In genomic region chr9:137204731-137205125, GRCh38 we compare ENCODE assay signal across 8 cellular contexts. TPM values are rescaled to one million over a fixed set of nuclear protein-coding genes. Genes with fewer than 3 reads are reported as not detected.
DNase-seq lines count a peak whose midpoint lies in the region; ATAC-seq, FAIRE-seq and TF ChIP-seq lines count a peak whose summit lies in the region.

No MANE protein-coding gene starts in this region.

- WGBS in K562 (ENCODE audit: insufficient coverage, low coverage, missing lambda C conversion rate) = 3% methylated on average over 21 of the region's 21 CpGs

- H3K9me3 ChIP-seq in K562 (replicated peaks; ENCODE audit: control insufficient read depth, insufficient read depth, low read depth, low read length) = no peaks in the 10 kb centered on the region

- in situ Hi-C loops in K562 (cut with MboI) = no loop called here

- ATAC-seq in K562 (no peak), memory B cell (ENCODE audit: low read depth) (no peak)

- no peaks in the 10 kb centered on the region for H3K27me3 Mint-ChIP-seq in activated naive CD4-positive, alpha-beta T cell treated with anti-CD3 and anti-CD28 coated beads for 36 hours (ENCODE audit: low read depth)
- H3K27me3 Mint-ChIP-seq in memory B cell (no peaks in the 10 kb centered on the region), type B pancreatic cell (no peaks in the 10 kb centered on the region)

- POLR2A ChIA-PET in K562 (lab: Yijun Ruan, JAX) = interaction anchor here (0.7 to 5.7 kb wide), 6 partner anchors 8 to 118 kb away, joined by 3 to 56 read pairs (median 4); partner anchors contain the start of genes ANAPC2, MAN1B1 and SSNA1

- H3K79me2 ChIP-seq in K562 (ENCODE audit: control insufficient read depth, insufficient read depth, low read length) = peaks cover 61% of the 10 kb centered on the region

- peaks cover 28 to 64% of the 10 kb centered on the region in 2 experiments for H3K4me1 ChIP-seq in K562 (replicated peaks in 1 of 2; ENCODE audit: control insufficient read depth in 2 of 2, insufficient read depth in 2 of 2, low read length in 2 of 2)

- intact Hi-C loops in activated naive CD4-positive, alpha-beta T cell treated with anti-CD3 and anti-CD28 coated beads for 36 hours (cut with micrococcal nuclease) = loop anchor here (1.0 to 5.0 kb wide), 5 partner anchors 16 to 397 kb away; partner anchors contain the start of genes ANAPC2, RABL6, SSNA1 and TUBB4B
- intact Hi-C loops in K562 (cut with micrococcal nuclease) = no loop called here

- H3K9ac ChIP-seq in K562 (ENCODE audit: insufficient read depth in 1 of 2, low read depth in 2 of 2, low read length in 2 of 2) = peak overlapping the region; percentile 92 to 98

- H3K9me1 ChIP-seq in K562 (ENCODE audit: control insufficient read depth, insufficient read depth, low read length) = peaks cover 3% of the 10 kb centered on the region

- no peak for TF ChIP-seq EP300 in K562 (IDR thresholded peaks at IDR 0.05; ENCODE audit: low read length)

- H3K4me1 Mint-ChIP-seq in activated naive CD4-positive, alpha-beta T cell treated with anti-CD3 and anti-CD28 coated beads for 36 hours (ENCODE audit: low read depth) = peaks cover 54% of the 10 kb centered on the region
- H3K4me1 Mint-ChIP-seq in memory B cell = peaks cover 36% of the 10 kb centered on the region
- peaks cover 27% of the 10 kb centered on the region for H3K4me1 Mint-ChIP-seq in type B pancreatic cell (ENCODE audit: unreplicated experiment)

- TF ChIP-seq CTCF in K562 (IDR thresholded peaks at IDR 0.05 in 2 of 3, conservative IDR thresholded peaks at IDR 0.05 in 1 of 3; ENCODE audit: insufficient read depth in 2 of 3, low read depth in 1 of 3, low read length in 3 of 3) (no peak), type B pancreatic cell (conservative IDR thresholded peaks at IDR 0.05) (no peak)

- no peak for TF ChIP-seq POLR2A in K562 (conservative IDR thresholded peaks at IDR 0.05)
- no peak for TF ChIP-seq POLR2A in GM12891 (IDR thresholded peaks at IDR 0.05; ENCODE audit: low read depth, low read length)

- H3K27ac ChIP-seq in K562 (ENCODE audit: extremely low read depth, low read depth, low read length) = peak overlapping the region; percentile 88

- peaks cover 37% of the 10 kb centered on the region; the same call in 2 of the 3 replicates for H3K36me3 ChIP-seq in K562 (ENCODE audit: control insufficient read depth, insufficient read depth, low read length)

- CTCF ChIA-PET in activated naive CD4-positive, alpha-beta T cell treated with anti-CD3 and anti-CD28 coated beads for 36 hours (lab: Charles Lee) = interaction anchor here (1.0 to 1.1 kb wide), 2 partner anchors 82 to 176 kb away, joined by 3 read pairs; no protein-coding TSS in a partner anchor
- CTCF ChIA-PET in K562 (lab: Yijun Ruan, JAX; ENCODE audit: low intra/inter-chr PET ratio) = no interaction called here

- peak overlapping the region; percentile 92 for H3K4me3 Mint-ChIP-seq in activated naive CD4-positive, alpha-beta T cell treated with anti-CD3 and anti-CD28 coated beads for 36 hours
- H3K4me3 Mint-ChIP-seq in memory B cell = peak overlapping the region; percentile 93
- peak overlapping the region; percentile 94 for H3K4me3 Mint-ChIP-seq in type B pancreatic cell

- H3K4me2 ChIP-seq in K562 (ENCODE audit: insufficient read depth, low read length) = peak overlapping the region; percentile 95

- no TSS peak for BruUV-seq in K562 (replicated peaks; lab: Mats Ljungman, UMichigan)

- H3K4me3 ChIP-seq in K562 = peak overlapping the region; percentile 99

- no peaks in the 10 kb centered on the region for H3K27me3 ChIP-seq in K562 (ENCODE audit: control insufficient read depth in 2 of 2, insufficient read depth in 2 of 2, low read length in 2 of 2)

- H3K36me3 Mint-ChIP-seq in activated naive CD4-positive, alpha-beta T cell treated with anti-CD3 and anti-CD28 coated beads for 36 hours (ENCODE audit: low read depth) = peaks cover 23% of the 10 kb centered on the region
- H3K36me3 Mint-ChIP-seq in memory B cell (peaks cover 13% of the 10 kb centered on the region), type B pancreatic cell (peaks cover 6% of the 10 kb centered on the region)

- peak overlapping the region; percentile 84 for H3K27ac Mint-ChIP-seq in activated naive CD4-positive, alpha-beta T cell treated with anti-CD3 and anti-CD28 coated beads for 36 hours
- H3K27ac Mint-ChIP-seq in memory B cell = peak overlapping the region; percentile 94
- H3K27ac Mint-ChIP-seq in type B pancreatic cell = peak overlapping the region; percentile 91

- FAIRE-seq in K562 (lab: Jason Lieb, UNC) (no peak), GM12891 (lab: Jason Lieb, UNC) (no peak)

- no peaks in the 10 kb centered on the region; the same call in 1 of the 2 replicates for H4K20me1 ChIP-seq in K562 (replicated peaks; ENCODE audit: control insufficient read depth, insufficient read depth, low read length)

- no peak for TF ChIP-seq RAD21 in K562 (CRISPR knock-in tag; conservative IDR thresholded peaks at IDR 0.05 in 1 of 2, IDR thresholded peaks at IDR 0.05 in 1 of 2)

- no peak for DNase-seq in activated naive CD4-positive, alpha-beta T cell treated with anti-CD3 and anti-CD28 coated beads for 36 hours
- DNase-seq in activated naive CD4-positive, alpha-beta T cell treated with Interleukin-2 at 50 U/mL for 16 hours = no peak
- DNase-seq in K562 (ENCODE audit: extremely low read depth in 1 of 4, low spot score in 3 of 4) (no peak), memory B cell (ENCODE audit: low spot score in 2 of 2) (no peak), type B pancreatic cell (ENCODE audit: extremely low spot score, unreplicated experiment) (no peak), HK-2 (ENCODE audit: unreplicated experiment) (no peak), NCI-H446 (lab: John Stamatoyannopoulos, UW) (no peak), GM12891 (ENCODE audit: insufficient read length, low spot score) (no peak)

- peak overlapping the region; percentile 77; the same call in 1 of the 2 replicates for H2AFZ ChIP-seq in K562 (ENCODE audit: low read depth, low read length)

- H3K9me3 Mint-ChIP-seq in activated naive CD4-positive, alpha-beta T cell treated with anti-CD3 and anti-CD28 coated beads for 36 hours = no peaks in the 10 kb centered on the region
- H3K9me3 Mint-ChIP-seq in memory B cell (no peaks in the 10 kb centered on the region), type B pancreatic cell (no peaks in the 10 kb centered on the region)

RNA-seq across cellular contexts. Expression of gene TMEM203, which starts 0.7 kb away (rescaled TPM):
- total RNA-seq in activated naive CD4-positive, alpha-beta T cell treated with anti-CD3 and anti-CD28 coated beads for 36 hours = 10 to 100 TPM; 21.8 to 23.2 TPM
- 27.1 and 46.3 TPM in 2 replicates for total RNA-seq in K562 (2011; cell fraction: chromatin; rRNA removed; ENCODE audit: low replicate concordance)
- 44.2 and 58.9 TPM in 2 replicates for total RNA-seq in K562 (2011; cell fraction: nucleolus; rRNA removed)
- 51.0 and 55.5 TPM in 2 replicates for total RNA-seq in K562 (2011; cell fraction: nucleoplasm; rRNA removed)
- total RNA-seq in K562 (2014; rRNA removed) (37.6 and 56.5 TPM in 2 replicates), K562 (2014; rRNA removed; fragmentation: Illumina TruSeq; extraction: Trizol) (34.2 and 35.7 TPM in 2 replicates), K562 (2015; rRNA removed; fragmentation: Illumina TruSeq; extraction: Trizol) (37.4 and 38.2 TPM in 2 replicates), K562 (2021) (59.5 and 64.2 TPM in 2 replicates), type B pancreatic cell (ENCODE audit: low replicate concordance) (42.3 and 46.3 TPM in 2 replicates)
- polyA plus RNA-seq in K562 (2011; rRNA removed) (40.5 and 45.9 TPM in 2 replicates), K562 (2014; fragmentation: Illumina TruSeq; extraction: Trizol) (38.7 and 46.8 TPM in 2 replicates), K562 (2014; fragmentation: Nextera tagmentation; extraction: Ambion mirVana) (10 to 100 TPM in 1 of 2 experiments, 1 to 10 TPM in 1; 8.8 to 13.6 TPM), K562 (2014; rRNA removed) (38.2 and 47.5 TPM in 2 replicates)
- 47.5 and 60.9 TPM in 2 replicates for polyA plus RNA-seq in K562 (2011; cell fraction: cytosol; rRNA removed)
- 30.9 and 31.8 TPM in 2 replicates for polyA plus RNA-seq in K562 (2011; cell fraction: nucleus; rRNA removed)
- 38.7 and 41.5 TPM in 2 replicates for polyA plus RNA-seq in K562 (2012)
- polyA minus RNA-seq in K562 (2011; rRNA and poly(A)+ RNA removed) = 25.8 and 27.5 TPM in 2 replicates
- polyA minus RNA-seq in K562 (2011; cell fraction: cytosol; rRNA and poly(A)+ RNA removed) = 20.5 and 26.1 TPM in 2 replicates
- 11.0 and 18.3 TPM in 2 replicates for polyA minus RNA-seq in K562 (2011; cell fraction: nucleus; rRNA and poly(A)+ RNA removed)
- 24.6 TPM for polyA plus RNA-seq in GM12891 (2012; ENCODE audit: low read depth, missing spikeins)

RNA-seq across cellular contexts. Expression of gene NDOR1, which starts 0.8 kb away (rescaled TPM):
- 10 to 100 TPM; 25.3 to 26.1 TPM for total RNA-seq in activated naive CD4-positive, alpha-beta T cell treated with anti-CD3 and anti-CD28 coated beads for 36 hours
- total RNA-seq in K562 (2011; cell fraction: chromatin; rRNA removed; ENCODE audit: low replicate concordance) = 31.8 and 95.9 TPM in 2 replicates
- total RNA-seq in K562 (2011; cell fraction: nucleolus; rRNA removed) = 71.7 and 83.3 TPM in 2 replicates
- total RNA-seq in K562 (2011; cell fraction: nucleoplasm; rRNA removed) = 36.2 and 42.8 TPM in 2 replicates
- total RNA-seq in K562 (2014; rRNA removed) (15.7 and 30.2 TPM in 2 replicates), K562 (2014; rRNA removed; fragmentation: Illumina TruSeq; extraction: Trizol) (1.9 and 2.7 TPM in 2 replicates), K562 (2015; rRNA removed; fragmentation: Illumina TruSeq; extraction: Trizol) (11.0 and 11.3 TPM in 2 replicates), K562 (2021) (32.6 and 36.9 TPM in 2 replicates), type B pancreatic cell (ENCODE audit: low replicate concordance) (18.9 and 28.0 TPM in 2 replicates)
- polyA plus RNA-seq in K562 (2011; rRNA removed) (5.6 and 11.5 TPM in 2 replicates), K562 (2014; fragmentation: Illumina TruSeq; extraction: Trizol) (6.9 and 17.5 TPM in 2 replicates), K562 (2014; fragmentation: Nextera tagmentation; extraction: Ambion mirVana) (under 1 TPM; 0.06 TPM), K562 (2014; rRNA removed) (30.4 and 35.0 TPM in 2 replicates)
- 11.3 and 23.7 TPM in 2 replicates for polyA plus RNA-seq in K562 (2011; cell fraction: cytosol; rRNA removed)
- polyA plus RNA-seq in K562 (2011; cell fraction: nucleus; rRNA removed) = 96.9 and 166 TPM in 2 replicates
- 19.8 and 29.6 TPM in 2 replicates for polyA plus RNA-seq in K562 (2012)
- 1.0 and 2.7 TPM in 2 replicates for polyA minus RNA-seq in K562 (2011; rRNA and poly(A)+ RNA removed)
- polyA minus RNA-seq in K562 (2011; cell fraction: cytosol; rRNA and poly(A)+ RNA removed) = 9.8 and 12.8 TPM in 2 replicates
- 16.9 and 17.4 TPM in 2 replicates for polyA minus RNA-seq in K562 (2011; cell fraction: nucleus; rRNA and poly(A)+ RNA removed)
- polyA plus RNA-seq in GM12891 (2012; ENCODE audit: low read depth, missing spikeins) = 10.7 TPM

RNA-seq across cellular contexts. Expression of gene TPRN, which starts 4.2 kb away (rescaled TPM):
- 1 to 10 TPM; 2.1 to 2.6 TPM for total RNA-seq in activated naive CD4-positive, alpha-beta T cell treated with anti-CD3 and anti-CD28 coated beads for 36 hours
- total RNA-seq in K562 (2011; cell fraction: chromatin; rRNA removed; ENCODE audit: low replicate concordance) = 9.5 and 37.4 TPM in 2 replicates
- 29.0 and 30.9 TPM in 2 replicates for total RNA-seq in K562 (2011; cell fraction: nucleolus; rRNA removed)
- total RNA-seq in K562 (2011; cell fraction: nucleoplasm; rRNA removed) = 12.3 and 12.6 TPM in 2 replicates
- total RNA-seq in K562 (2014; rRNA removed) (20.0 and 23.5 TPM in 2 replicates), K562 (2014; rRNA removed; fragmentation: Illumina TruSeq; extraction: Trizol) (1.7 and 2.5 TPM in 2 replicates), K562 (2015; rRNA removed; fragmentation: Illumina TruSeq; extraction: Trizol) (24.2 and 28.2 TPM in 2 replicates), K562 (2021) (30.3 and 31.9 TPM in 2 replicates), type B pancreatic cell (ENCODE audit: low replicate concordance) (24.1 and 28.4 TPM in 2 replicates)
- polyA plus RNA-seq in K562 (2011; rRNA removed) (3.2 and 4.2 TPM in 2 replicates), K562 (2014; fragmentation: Illumina TruSeq; extraction: Trizol) (4.4 and 12.5 TPM in 2 replicates), K562 (2014; fragmentation: Nextera tagmentation; extraction: Ambion mirVana) (under 1 TPM; 0.31 to 0.34 TPM), K562 (2014; rRNA removed) (11.8 and 14.4 TPM in 2 replicates)
- polyA plus RNA-seq in K562 (2011; cell fraction: cytosol; rRNA removed) = 5.2 and 13.0 TPM in 2 replicates
- polyA plus RNA-seq in K562 (2011; cell fraction: nucleus; rRNA removed) = 25.2 and 33.9 TPM in 2 replicates
- 16.5 and 21.3 TPM in 2 replicates for polyA plus RNA-seq in K562 (2012)
- polyA minus RNA-seq in K562 (2011; rRNA and poly(A)+ RNA removed) = 2.3 and 2.9 TPM in 2 replicates
- 11.2 and 13.6 TPM in 2 replicates for polyA minus RNA-seq in K562 (2011; cell fraction: cytosol; rRNA and poly(A)+ RNA removed)
- 10.9 and 14.7 TPM in 2 replicates for polyA minus RNA-seq in K562 (2011; cell fraction: nucleus; rRNA and poly(A)+ RNA removed)
- polyA plus RNA-seq in GM12891 (2012; ENCODE audit: low read depth, missing spikeins) = 5.1 TPM

RNA-seq across cellular contexts. Expression of gene SSNA1, which starts 16.3 kb away (rescaled TPM):
- total RNA-seq in activated naive CD4-positive, alpha-beta T cell treated with anti-CD3 and anti-CD28 coated beads for 36 hours = 10 to 100 TPM; 48.2 to 49.9 TPM
- total RNA-seq in K562 (2011; cell fraction: chromatin; rRNA removed; ENCODE audit: low replicate concordance) = 2.1 and 9.0 TPM in 2 replicates
- total RNA-seq in K562 (2011; cell fraction: nucleolus; rRNA removed) = 24.7 and 27.9 TPM in 2 replicates
- 12.1 and 13.6 TPM in 2 replicates for total RNA-seq in K562 (2011; cell fraction: nucleoplasm; rRNA removed)
- 130 and 153 TPM in 2 replicates for total RNA-seq in K562 (2014; rRNA removed)
- total RNA-seq in K562 (2014; rRNA removed; fragmentation: Illumina TruSeq; extraction: Trizol) = 8.7 and 16.8 TPM in 2 replicates
- 74.7 and 76.7 TPM in 2 replicates for total RNA-seq in K562 (2015; rRNA removed; fragmentation: Illumina TruSeq; extraction: Trizol)
- 96.4 and 106 TPM in 2 replicates for total RNA-seq in K562 (2021)
- polyA plus RNA-seq in K562 (2011; rRNA removed) = 40.5 and 43.4 TPM in 2 replicates
- 64.1 and 151 TPM in 2 replicates for polyA plus RNA-seq in K562 (2011; cell fraction: cytosol; rRNA removed)
- polyA plus RNA-seq in K562 (2011; cell fraction: nucleus; rRNA removed) = 31.5 and 49.3 TPM in 2 replicates
- 94.8 and 97.7 TPM in 2 replicates for polyA plus RNA-seq in K562 (2012)
- polyA plus RNA-seq in K562 (2014; fragmentation: Illumina TruSeq; extraction: Trizol) = 57.1 and 101 TPM in 2 replicates
- 10 to 100 TPM in 1 of 2 experiments, 1 to 10 TPM in 1; 1.9 to 11.8 TPM for polyA plus RNA-seq in K562 (2014; fragmentation: Nextera tagmentation; extraction: Ambion mirVana)
- polyA plus RNA-seq in K562 (2014; rRNA removed) = 114 and 137 TPM in 2 replicates
- polyA minus RNA-seq in K562 (2011; rRNA and poly(A)+ RNA removed) = 5.8 and 11.0 TPM in 2 replicates
- 18.9 and 27.1 TPM in 2 replicates for polyA minus RNA-seq in K562 (2011; cell fraction: cytosol; rRNA and poly(A)+ RNA removed)
- 7.0 and 10.3 TPM in 2 replicates for polyA minus RNA-seq in K562 (2011; cell fraction: nucleus; rRNA and poly(A)+ RNA removed)
- total RNA-seq in type B pancreatic cell (ENCODE audit: low replicate concordance) = 64.9 and 74.8 TPM in 2 replicates
- 53.2 TPM for polyA plus RNA-seq in GM12891 (2012; ENCODE audit: low read depth, missing spikeins)

RNA-seq across cellular contexts. Expression of gene ANAPC2, which starts 16.4 kb away (rescaled TPM):
- 10 to 100 TPM; 34.8 to 36.6 TPM for total RNA-seq in activated naive CD4-positive, alpha-beta T cell treated with anti-CD3 and anti-CD28 coated beads for 36 hours
- 116 and 279 TPM in 2 replicates for total RNA-seq in K562 (2011; cell fraction: chromatin; rRNA removed; ENCODE audit: low replicate concordance)
- 160 and 161 TPM in 2 replicates for total RNA-seq in K562 (2011; cell fraction: nucleolus; rRNA removed)
- total RNA-seq in K562 (2011; cell fraction: nucleoplasm; rRNA removed) = 110 and 125 TPM in 2 replicates
- total RNA-seq in K562 (2014; rRNA removed) (19.8 and 23.4 TPM in 2 replicates), K562 (2014; rRNA removed; fragmentation: Illumina TruSeq; extraction: Trizol) (5.8 and 8.0 TPM in 2 replicates), K562 (2015; rRNA removed; fragmentation: Illumina TruSeq; extraction: Trizol) (16.4 and 17.5 TPM in 2 replicates), K562 (2021) (50.7 and 56.5 TPM in 2 replicates), type B pancreatic cell (ENCODE audit: low replicate concordance) (63.5 and 65.0 TPM in 2 replicates)
- polyA plus RNA-seq in K562 (2011; rRNA removed) (17.7 and 22.1 TPM in 2 replicates), K562 (2014; fragmentation: Illumina TruSeq; extraction: Trizol) (10.1 and 19.3 TPM in 2 replicates), K562 (2014; fragmentation: Nextera tagmentation; extraction: Ambion mirVana) (under 1 TPM in 1 of 2 experiments, not detected in 1; 0.11 TPM), K562 (2014; rRNA removed) (41.6 and 46.1 TPM in 2 replicates)
- 11.1 and 24.4 TPM in 2 replicates for polyA plus RNA-seq in K562 (2011; cell fraction: cytosol; rRNA removed)
- 195 and 268 TPM in 2 replicates for polyA plus RNA-seq in K562 (2011; cell fraction: nucleus; rRNA removed)
- 30.8 and 42.2 TPM in 2 replicates for polyA plus RNA-seq in K562 (2012)
- polyA minus RNA-seq in K562 (2011; rRNA and poly(A)+ RNA removed) = 10.4 and 13.3 TPM in 2 replicates
- polyA minus RNA-seq in K562 (2011; cell fraction: cytosol; rRNA and poly(A)+ RNA removed) = 30.0 and 32.4 TPM in 2 replicates
- polyA minus RNA-seq in K562 (2011; cell fraction: nucleus; rRNA and poly(A)+ RNA removed) = 61.7 and 67.4 TPM in 2 replicates
- polyA plus RNA-seq in GM12891 (2012; ENCODE audit: low read depth, missing spikeins) = 27.5 TPM
